Comparison of ENCODE assay signal across 17 cellular contexts in genomic region chr13:113422790-113423189, GRCh38. TPM values are rescaled to one million over a fixed set of nuclear protein-coding genes. Genes with fewer than 3 reads are reported as not detected.
DNase-seq lines count a peak whose midpoint lies in the region; ATAC-seq, FAIRE-seq and TF ChIP-seq lines count a peak whose summit lies in the region.
"Had no signal": no experiment of that assay in that cellular context is flagged by ENCODE, and none has a peak within 500 bp of the region (broad histone marks: within the 10 kb centered on the region; RNA-seq: fewer than 3 reads in every experiment).

No MANE protein-coding gene starts in this region.

- TF ChIP-seq CTCF in glutamatergic neuron (IDR thresholded peaks at IDR 0.05; ENCODE audit: partially characterized antibody, unreplicated experiment): no peak

- intact Hi-C loops in Right ventricle myocardium inferior (cut with DNase I): no loop called here
- intact Hi-C loops in left cardiac atrium (cut with DNase I): no loop called here
- intact Hi-C loops in sciatic nerve (cut with DNase I): no loop called here

- no peak overlapping the region for H3K4me3 Mint-ChIP-seq in glutamatergic neuron (ENCODE audit: unreplicated experiment)
- H3K4me3 Mint-ChIP-seq: HFFc6 had no signal

- ATAC-seq in Right ventricle myocardium inferior (no peak), left cardiac atrium (no peak), sciatic nerve (peak; percentile 19)
- ATAC-seq: PC-3 had no signal

- peaks cover 2% of the 10 kb centered on the region for H3K9me3 Mint-ChIP-seq in glutamatergic neuron (ENCODE audit: unreplicated experiment)
- H3K9me3 Mint-ChIP-seq: HFFc6 had no signal

- DNase-seq in Right ventricle myocardium inferior (ENCODE audit: missing footprints) (peak; percentile 50), left cardiac atrium (no peak), glutamatergic neuron (peak; percentile 12), sciatic nerve (ENCODE audit: low spot score) (no peak), urothelium cell line (ENCODE audit: low spot score) (no peak), NCI-H187 treated with DMSO at 0.1 percent for 48 hours (lab: John Stamatoyannopoulos, UW) (no peak), NCI-H2171 (lab: John Stamatoyannopoulos, UW) (no peak), putamen (ENCODE audit: low spot score) (no peak)
- DNase-seq: AML-193, DND-41, HFFc6, MV-4-11, NCI-H187, NCI-H345, NCI-H524 treated with DMSO at 0.1 percent for 48 hours, PC-3 had no signal

- H3K36me3 Mint-ChIP-seq in glutamatergic neuron (ENCODE audit: unreplicated experiment): no peaks in the 10 kb centered on the region

- H3K27me3 Mint-ChIP-seq in glutamatergic neuron (ENCODE audit: unreplicated experiment): no peaks in the 10 kb centered on the region

- FAIRE-seq in urothelium cell line (lab: Jason Lieb, UNC): peak; percentile 17
- FAIRE-seq: H54 had no signal

- no peak overlapping the region for H3K27ac Mint-ChIP-seq in glutamatergic neuron (ENCODE audit: unreplicated experiment)
- H3K27ac Mint-ChIP-seq: HFFc6 had no signal

- peaks cover 14% of the 10 kb centered on the region for H3K4me1 Mint-ChIP-seq in glutamatergic neuron (ENCODE audit: low read depth, unreplicated experiment)

RNA-seq across cellular contexts. Expression of gene ADPRHL1, which starts 30.5 kb away (rescaled TPM):
- total RNA-seq in Right ventricle myocardium inferior (468 TPM), left cardiac atrium (100 to 1,000 TPM; 241 to 245 TPM), glutamatergic neuron (ENCODE audit: unreplicated experiment) (20.7 TPM), sciatic nerve (14.5 TPM)

RNA-seq across cellular contexts. Expression of gene GRTP1, which starts 58.9 kb away (rescaled TPM):
- total RNA-seq in Right ventricle myocardium inferior: 1.5 TPM
- 1 to 10 TPM; 1.5 to 1.8 TPM for total RNA-seq in left cardiac atrium
- 2.4 TPM for total RNA-seq in glutamatergic neuron (ENCODE audit: unreplicated experiment)
- 6.3 TPM for total RNA-seq in sciatic nerve

Comparison
In these comparisons a context has a peak if more than half of its experiments do, and no peak if none do; other contexts are left out.
1. DNase-seq: peak in Right ventricle myocardium inferior (single experiment) and glutamatergic neuron (single experiment); none in left cardiac atrium (single experiment), sciatic nerve (single experiment), urothelium cell line (single experiment), NCI-H187 treated with DMSO at 0.1 percent for 48 hours (single experiment), NCI-H2171 (single experiment) and putamen (single experiment).
2. RNA of gene ADPRHL1, which starts 30.5 kb away (total RNA-seq): 468 TPM in Right ventricle myocardium inferior (single experiment) and 241 to 245 TPM in left cardiac atrium; 20.7 TPM in glutamatergic neuron (single experiment) and 14.5 TPM in sciatic nerve (single experiment); every median in the first group is over 10 times any median in the second.